1 cellular context compared by ENCODE assay signal in genomic region chr2:46872876-46873631, GRCh38.
TF ChIP-seq lines count a peak whose summit lies in the region.

No MANE protein-coding gene starts in this region.

TF ChIP-seq in GM23338, 12 proteins besides CTCF, POLR2A, EP300 and RAD21:
- TF ChIP-seq ZNF462 (CRISPR knock-in tag; IDR thresholded peaks at IDR 0.05) (no peak), EZH2 (IDR thresholded peaks at IDR 0.05; ENCODE audit: low read depth, unreplicated experiment) (no peak), EZH2phosphoT487 (IDR thresholded peaks at IDR 0.05; ENCODE audit: unreplicated experiment) (no peak), ZNF331 (CRISPR knock-in tag; IDR thresholded peaks at IDR 0.05; ENCODE audit: low read depth) (no peak), CREB1 (CRISPR knock-in tag; IDR thresholded peaks at IDR 0.05; ENCODE audit: low read depth) (no peak), POLR2AphosphoS5 (IDR thresholded peaks at IDR 0.05; ENCODE audit: low read depth) (no peak), ZNF114 (CRISPR knock-in tag; IDR thresholded peaks at IDR 0.05) (no peak), NANOG (IDR thresholded peaks at IDR 0.05; ENCODE audit: borderline replicate concordance) (no peak), JUNB (IDR thresholded peaks at IDR 0.05; ENCODE audit: unreplicated experiment) (no peak), STAT1 (IDR thresholded peaks at IDR 0.05; ENCODE audit: unreplicated experiment) (no peak)
- TF ChIP-seq, protein P1, sequence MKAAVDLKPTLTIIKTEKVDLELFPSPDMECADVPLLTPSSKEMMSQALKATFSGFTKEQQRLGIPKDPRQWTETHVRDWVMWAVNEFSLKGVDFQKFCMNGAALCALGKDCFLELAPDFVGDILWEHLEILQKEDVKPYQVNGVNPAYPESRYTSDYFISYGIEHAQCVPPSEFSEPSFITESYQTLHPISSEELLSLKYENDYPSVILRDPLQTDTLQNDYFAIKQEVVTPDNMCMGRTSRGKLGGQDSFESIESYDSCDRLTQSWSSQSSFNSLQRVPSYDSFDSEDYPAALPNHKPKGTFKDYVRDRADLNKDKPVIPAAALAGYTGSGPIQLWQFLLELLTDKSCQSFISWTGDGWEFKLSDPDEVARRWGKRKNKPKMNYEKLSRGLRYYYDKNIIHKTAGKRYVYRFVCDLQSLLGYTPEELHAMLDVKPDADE (IDR thresholded peaks at IDR 0.05), result no peak
- TF ChIP-seq, protein P2, sequence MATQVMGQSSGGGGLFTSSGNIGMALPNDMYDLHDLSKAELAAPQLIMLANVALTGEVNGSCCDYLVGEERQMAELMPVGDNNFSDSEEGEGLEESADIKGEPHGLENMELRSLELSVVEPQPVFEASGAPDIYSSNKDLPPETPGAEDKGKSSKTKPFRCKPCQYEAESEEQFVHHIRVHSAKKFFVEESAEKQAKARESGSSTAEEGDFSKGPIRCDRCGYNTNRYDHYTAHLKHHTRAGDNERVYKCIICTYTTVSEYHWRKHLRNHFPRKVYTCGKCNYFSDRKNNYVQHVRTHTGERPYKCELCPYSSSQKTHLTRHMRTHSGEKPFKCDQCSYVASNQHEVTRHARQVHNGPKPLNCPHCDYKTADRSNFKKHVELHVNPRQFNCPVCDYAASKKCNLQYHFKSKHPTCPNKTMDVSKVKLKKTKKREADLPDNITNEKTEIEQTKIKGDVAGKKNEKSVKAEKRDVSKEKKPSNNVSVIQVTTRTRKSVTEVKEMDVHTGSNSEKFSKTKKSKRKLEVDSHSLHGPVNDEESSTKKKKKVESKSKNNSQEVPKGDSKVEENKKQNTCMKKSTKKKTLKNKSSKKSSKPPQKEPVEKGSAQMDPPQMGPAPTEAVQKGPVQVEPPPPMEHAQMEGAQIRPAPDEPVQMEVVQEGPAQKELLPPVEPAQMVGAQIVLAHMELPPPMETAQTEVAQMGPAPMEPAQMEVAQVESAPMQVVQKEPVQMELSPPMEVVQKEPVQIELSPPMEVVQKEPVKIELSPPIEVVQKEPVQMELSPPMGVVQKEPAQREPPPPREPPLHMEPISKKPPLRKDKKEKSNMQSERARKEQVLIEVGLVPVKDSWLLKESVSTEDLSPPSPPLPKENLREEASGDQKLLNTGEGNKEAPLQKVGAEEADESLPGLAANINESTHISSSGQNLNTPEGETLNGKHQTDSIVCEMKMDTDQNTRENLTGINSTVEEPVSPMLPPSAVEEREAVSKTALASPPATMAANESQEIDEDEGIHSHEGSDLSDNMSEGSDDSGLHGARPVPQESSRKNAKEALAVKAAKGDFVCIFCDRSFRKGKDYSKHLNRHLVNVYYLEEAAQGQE (IDR thresholded peaks at IDR 0.05; ENCODE audit: unreplicated experiment), result no peak
TF ChIP-seq in GM23338: peak in this region for 0.
